In the genomic region with DNA sequence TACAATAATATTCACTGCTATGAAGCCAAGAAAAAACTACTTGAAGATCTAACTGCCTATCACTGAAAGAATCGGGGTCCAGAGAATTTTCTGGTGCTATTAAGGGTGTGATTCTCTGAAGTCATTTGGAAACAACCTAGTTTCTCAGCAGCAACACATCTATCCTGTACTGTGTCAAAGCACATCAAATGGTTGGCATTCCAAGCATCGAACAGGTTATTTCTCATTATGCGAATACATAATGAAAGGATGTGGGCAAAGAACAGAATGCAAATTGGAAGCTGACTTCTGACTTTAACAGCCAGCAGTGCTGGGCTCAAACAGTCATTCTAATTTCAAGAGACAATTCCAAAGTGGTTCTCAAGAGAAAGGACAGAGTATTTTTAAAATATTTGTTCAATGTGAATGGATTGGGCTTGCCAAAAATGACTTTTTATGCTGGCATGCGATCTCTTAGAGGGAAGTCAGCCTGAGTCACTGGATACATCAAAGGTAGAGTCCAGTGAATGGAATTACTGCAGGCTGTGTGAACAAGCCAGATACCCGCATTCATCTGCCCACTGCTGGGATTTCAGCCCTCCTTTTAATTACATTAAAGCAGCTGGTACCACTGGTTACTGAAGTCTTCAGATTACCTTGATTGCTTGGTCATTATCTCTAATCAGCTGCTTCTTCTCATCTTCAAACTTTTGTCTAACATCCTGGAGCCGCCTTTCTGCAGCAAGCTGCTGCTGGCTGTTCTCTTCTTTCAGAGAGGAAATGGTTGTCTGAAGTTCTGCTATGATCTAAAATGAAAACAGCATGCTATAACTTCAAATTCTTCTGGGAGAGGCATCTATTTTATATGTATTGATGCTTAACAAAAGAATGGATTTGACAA, we compare ENCODE assay signal across 8 cellular contexts.
DNase-seq lines count a peak whose midpoint lies in the region; ATAC-seq, FAIRE-seq and TF ChIP-seq lines count a peak whose summit lies in the region.

No MANE protein-coding gene starts in this region.

- peak overlapping the region; percentile 70 for H3K9ac ChIP-seq in astrocyte (ENCODE audit: low read length)

- H3K4me3 ChIP-seq in AG04450 (ENCODE audit: low read depth, low read length) = no peak overlapping the region; the same call in 1 of the 2 replicates
- H3K4me3 ChIP-seq in astrocyte (ENCODE audit: insufficient read depth, low read depth, low read length) = peak overlapping the region; percentile 33

- no peaks in the 10 kb centered on the region for H3K27me3 ChIP-seq in AG04450 (ENCODE audit: control insufficient read depth, insufficient read depth, low read length)
- no peaks in the 10 kb centered on the region for H3K27me3 ChIP-seq in astrocyte (ENCODE audit: insufficient read depth, low read length)

- H3K36me3 ChIP-seq in astrocyte (ENCODE audit: insufficient read depth, low read length) = no peaks in the 10 kb centered on the region

- H2AFZ ChIP-seq in astrocyte (ENCODE audit: low read depth, low read length) = no peak overlapping the region

- POLR2A ChIA-PET in AG04450 (lab: Yijun Ruan, JAX) = no interaction called here

- no peaks in the 10 kb centered on the region for H3K36me3 Mint-ChIP-seq in astrocyte (ENCODE audit: low read depth, unreplicated experiment)
- no peaks in the 10 kb centered on the region for H3K36me3 Mint-ChIP-seq in activated T-helper 2 cell treated with anti-CD3 and anti-CD28 coated beads, Interferon-gamma antibody, Interleukin-2, Interleukin-4, amounts not matched to agents 10 μg/mL and 5 μg/mL and 100 μg/mL, durations not matched to agents 14 hours and 24 hours and 36 hours (ENCODE audit: low read depth)

- H3K9me3 Mint-ChIP-seq in astrocyte (ENCODE audit: unreplicated experiment) = no peaks in the 10 kb centered on the region
- H3K9me3 Mint-ChIP-seq in activated T-helper 2 cell treated with anti-CD3 and anti-CD28 coated beads, Interferon-gamma antibody, Interleukin-2, Interleukin-4, amounts not matched to agents 10 μg/mL and 5 μg/mL and 100 μg/mL, durations not matched to agents 14 hours and 24 hours and 36 hours = no peaks in the 10 kb centered on the region

- ATAC-seq in HG02798 (IDR thresholded peaks at IDR 0.05; ENCODE audit: poor library complexity, unreplicated experiment) (no peak), GM21423 (IDR thresholded peaks at IDR 0.05; ENCODE audit: unreplicated experiment) (no peak), HG02571 (IDR thresholded peaks at IDR 0.05; ENCODE audit: unreplicated experiment) (no peak)

- intact Hi-C loops in activated T-helper 2 cell treated with anti-CD3 and anti-CD28 coated beads, Interferon-gamma antibody, Interleukin-2, Interleukin-4, amounts not matched to agents 10 μg/mL and 5 μg/mL and 100 μg/mL, durations not matched to agents 14 hours and 24 hours and 36 hours (cut with micrococcal nuclease) = no loop called here

- H3K4me2 ChIP-seq in astrocyte (ENCODE audit: low read length) = peak overlapping the region; percentile 80

- H4K20me1 ChIP-seq in astrocyte (ENCODE audit: insufficient read depth, low read length) = no peaks in the 10 kb centered on the region

- FAIRE-seq in astrocyte (lab: Jason Lieb, UNC) = peak; percentile 82

- no peaks in the 10 kb centered on the region for H3K79me2 ChIP-seq in astrocyte (ENCODE audit: insufficient read depth, low read length)

- CTCF ChIA-PET in AG04450 (lab: Charles Lee) = no interaction called here

- H3K4me1 ChIP-seq in astrocyte (ENCODE audit: insufficient read depth, low read length) = peaks cover 13% of the 10 kb centered on the region

- H3K4me3 Mint-ChIP-seq in astrocyte (ENCODE audit: unreplicated experiment) = peak overlapping the region; percentile 46
- no peak overlapping the region for H3K4me3 Mint-ChIP-seq in activated T-helper 2 cell treated with anti-CD3 and anti-CD28 coated beads, Interferon-gamma antibody, Interleukin-2, Interleukin-4, amounts not matched to agents 10 μg/mL and 5 μg/mL and 100 μg/mL, durations not matched to agents 14 hours and 24 hours and 36 hours (ENCODE audit: low read depth)

- peaks cover 13% of the 10 kb centered on the region for H3K4me1 Mint-ChIP-seq in astrocyte (ENCODE audit: low read depth, unreplicated experiment)
- peaks cover 12% of the 10 kb centered on the region for H3K4me1 Mint-ChIP-seq in activated T-helper 2 cell treated with anti-CD3 and anti-CD28 coated beads, Interferon-gamma antibody, Interleukin-2, Interleukin-4, amounts not matched to agents 10 μg/mL and 5 μg/mL and 100 μg/mL, durations not matched to agents 14 hours and 24 hours and 36 hours (ENCODE audit: low read depth)

- H3K9me3 ChIP-seq in AG04450 (ENCODE audit: control insufficient read depth, insufficient read depth, low read length) (peaks cover 2% of the 10 kb centered on the region; the same call in 1 of the 2 replicates), astrocyte (ENCODE audit: insufficient read depth, low read depth, low read length) (no peaks in the 10 kb centered on the region)

- peak overlapping the region; percentile 47 for H3K27ac ChIP-seq in AG04450 (ENCODE audit: low read depth, low read length)
- peak overlapping the region; percentile 80 for H3K27ac ChIP-seq in astrocyte (ENCODE audit: low read depth, low read length)

- DNase-seq in AG04450 (ENCODE audit: low read depth, low spot score) (peak; percentile 48), HT-29 (ENCODE audit: low spot score) (peak; percentile 35), astrocyte (ENCODE audit: low read depth) (peak; percentile 91), kidney tubule cell (ENCODE audit: low spot score) (peak; percentile 73)
- DNase-seq in activated T-helper 2 cell treated with anti-CD3 and anti-CD28 coated beads, Interferon-gamma antibody, Interleukin-2, Interleukin-4, amounts not matched to agents 10 μg/mL and 5 μg/mL and 100 μg/mL, durations not matched to agents 14 hours and 24 hours and 36 hours (ENCODE audit: low spot score) = no peak

- H3K27ac Mint-ChIP-seq in astrocyte (ENCODE audit: unreplicated experiment) = peak overlapping the region; percentile 87
- H3K27ac Mint-ChIP-seq in activated T-helper 2 cell treated with anti-CD3 and anti-CD28 coated beads, Interferon-gamma antibody, Interleukin-2, Interleukin-4, amounts not matched to agents 10 μg/mL and 5 μg/mL and 100 μg/mL, durations not matched to agents 14 hours and 24 hours and 36 hours = no peak overlapping the region

- TF ChIP-seq CTCF in AG04450 (IDR thresholded peaks at IDR 0.05; ENCODE audit: low read depth, low read length) (no peak), astrocyte (IDR thresholded peaks at IDR 0.05; ENCODE audit: insufficient read depth, low read depth, low read length) (no peak)

- no peaks in the 10 kb centered on the region for H3K27me3 Mint-ChIP-seq in astrocyte (ENCODE audit: low read depth, unreplicated experiment)
- no peaks in the 10 kb centered on the region for H3K27me3 Mint-ChIP-seq in activated T-helper 2 cell treated with anti-CD3 and anti-CD28 coated beads, Interferon-gamma antibody, Interleukin-2, Interleukin-4, amounts not matched to agents 10 μg/mL and 5 μg/mL and 100 μg/mL, durations not matched to agents 14 hours and 24 hours and 36 hours (ENCODE audit: low read depth)
